In genomic region chr3:50155491-50155878, GRCh38 we compare ENCODE assay signal across 1 cellular context.
TF ChIP-seq lines count a peak whose summit lies in the region.

No MANE protein-coding gene starts in this region.

TF ChIP-seq in GM23338, 12 proteins besides CTCF, POLR2A, EP300 and RAD21 (continued from another document):
- no peak for TF ChIP-seq ZNF462 (CRISPR knock-in tag; IDR thresholded peaks at IDR 0.05)
